Comparison of ENCODE assay signal across 11 cellular contexts in the genomic region with DNA sequence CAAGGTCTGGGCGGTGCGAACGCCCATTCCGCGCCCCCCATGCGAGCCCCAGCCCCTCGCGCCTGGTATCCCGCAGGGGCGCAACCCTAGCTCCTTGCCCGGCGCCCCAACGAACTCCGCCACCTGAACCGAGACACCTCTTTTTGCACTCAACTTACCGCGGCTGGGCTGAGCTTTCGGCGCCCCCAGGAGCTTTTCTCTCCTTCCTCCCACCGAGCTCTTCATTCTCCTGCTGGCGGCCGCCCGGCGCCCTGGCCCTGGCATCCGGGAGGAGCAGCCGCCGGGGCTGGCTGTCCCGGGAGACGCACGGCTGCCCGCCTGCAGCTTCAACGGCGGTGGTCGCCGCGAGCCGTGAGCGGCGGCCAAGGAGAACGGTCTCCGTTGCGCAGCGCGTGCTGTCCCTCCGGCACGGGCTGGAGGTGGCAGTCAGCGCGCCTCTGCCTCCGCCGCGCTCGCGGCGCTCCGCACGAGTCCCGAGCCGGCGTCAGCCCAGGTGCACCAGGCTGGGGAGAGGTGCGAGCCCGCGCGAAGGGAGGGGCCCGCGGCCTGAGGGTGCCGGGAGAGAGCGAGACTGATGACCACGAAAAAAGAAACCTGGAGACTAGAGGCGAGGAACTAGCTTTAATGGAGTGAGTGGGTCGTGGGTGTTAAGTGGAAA.
DNase-seq lines count a peak whose midpoint lies in the region; ATAC-seq and TF ChIP-seq lines count a peak whose summit lies in the region.
"Had no signal": no experiment of that assay in that cellular context is flagged by ENCODE, and none has a peak within 500 bp of the region (broad histone marks: within the 10 kb centered on the region; RNA-seq: fewer than 3 reads in every experiment).

No MANE protein-coding gene starts in this region.

- H3K36me3 Mint-ChIP-seq in nephron (ENCODE audit: low read depth), result no peaks in the 10 kb centered on the region
- H3K36me3 Mint-ChIP-seq in activated T-cell treated with anti-CD3 and anti-CD28 coated beads, Interleukin-2, amount 50 U/mL, for 72 hours (ENCODE audit: insufficient read depth in 2 of 2), result peaks cover 3 to 4% of the 10 kb centered on the region in 2 donors
- no peaks in the 10 kb centered on the region for H3K36me3 Mint-ChIP-seq in effector memory CD8-positive, alpha-beta T cell (ENCODE audit: insufficient read depth)
- H3K36me3 Mint-ChIP-seq: naive B cell; stimulated activated memory B cell treated with anti-CD40 and anti-IgM and Interleukin-4, amounts not matched to agents 10 μg/mL and 1 μg/mL and 100 μg/mL, for 72 hours had no signal

- H3K9me3 Mint-ChIP-seq in nephron, result no peaks in the 10 kb centered on the region
- peaks cover 2 to 11% of the 10 kb centered on the region in 2 donors for H3K9me3 Mint-ChIP-seq in activated T-cell treated with anti-CD3 and anti-CD28 coated beads, Interleukin-2, amount 50 U/mL, for 72 hours
- peaks cover 13 to 18% of the 10 kb centered on the region in 2 donors for H3K9me3 Mint-ChIP-seq in effector memory CD8-positive, alpha-beta T cell

- peak overlapping the region; percentile 68 to 75 (median 69) for H3K4me3 Mint-ChIP-seq in nephron
- H3K4me3 Mint-ChIP-seq in activated T-cell treated with anti-CD3 and anti-CD28 coated beads, Interleukin-2, amount 50 U/mL, for 72 hours, result peak overlapping the region in 1 of 2 donors; percentile 37
- no peak overlapping the region for H3K4me3 Mint-ChIP-seq in effector memory CD8-positive, alpha-beta T cell
- H3K4me3 Mint-ChIP-seq: stimulated activated memory B cell treated with anti-CD40 and anti-IgM and Interleukin-4, amounts not matched to agents 10 μg/mL and 1 μg/mL and 100 μg/mL, for 72 hours had no signal

- H3K27me3 Mint-ChIP-seq in nephron (ENCODE audit: low read depth), result peaks cover 91% of the 10 kb centered on the region
- H3K27me3 Mint-ChIP-seq in activated T-cell treated with anti-CD3 and anti-CD28 coated beads, Interleukin-2, amount 50 U/mL, for 72 hours (ENCODE audit: low read depth), result peaks cover 25% of the 10 kb centered on the region
- no peaks in the 10 kb centered on the region for H3K27me3 Mint-ChIP-seq in effector memory CD8-positive, alpha-beta T cell

- no peak overlapping the region for H3K27ac Mint-ChIP-seq in nephron
- no peak overlapping the region for H3K27ac Mint-ChIP-seq in activated T-cell treated with anti-CD3 and anti-CD28 coated beads, Interleukin-2, amount 50 U/mL, for 72 hours
- H3K27ac Mint-ChIP-seq in effector memory CD8-positive, alpha-beta T cell, result no peak overlapping the region
- H3K27ac Mint-ChIP-seq: naive B cell; stimulated activated memory B cell treated with anti-CD40 and anti-IgM and Interleukin-4, amounts not matched to agents 10 μg/mL and 1 μg/mL and 100 μg/mL, for 72 hours had no signal

- H3K4me1 Mint-ChIP-seq in nephron, result peaks cover 7% of the 10 kb centered on the region
- H3K4me1 Mint-ChIP-seq in activated T-cell treated with anti-CD3 and anti-CD28 coated beads, Interleukin-2, amount 50 U/mL, for 72 hours (ENCODE audit: low read depth), result no peaks in the 10 kb centered on the region
- H3K4me1 Mint-ChIP-seq in effector memory CD8-positive, alpha-beta T cell (ENCODE audit: low read depth in 2 of 2), result no peaks in the 10 kb centered on the region
- H3K4me1 Mint-ChIP-seq: stimulated activated memory B cell treated with anti-CD40 and anti-IgM and Interleukin-4, amounts not matched to agents 10 μg/mL and 1 μg/mL and 100 μg/mL, for 72 hours had no signal

- no peak overlapping the region for H3K4me3 ChIP-seq in epithelial cell of esophagus (ENCODE audit: low read length)
- H3K4me3 ChIP-seq: colonic mucosa had no signal

- TF ChIP-seq CTCF in epithelial cell of esophagus (IDR thresholded peaks at IDR 0.05; ENCODE audit: insufficient read depth, low read depth, low read length, missing control alignments) (no peak), nephron (IDR thresholded peaks at IDR 0.05; ENCODE audit: unreplicated experiment in 3 of 3) (no peak)

- ATAC-seq in Right ventricle myocardium inferior, result peak; percentile 37
- ATAC-seq in activated T-cell treated with anti-CD3 and anti-CD28 coated beads, Interleukin-2, amount 50 U/mL, for 72 hours (replicated peaks in 1 of 2), result no peak
- ATAC-seq in effector memory CD8-positive, alpha-beta T cell (replicated peaks), result no peak

- intact Hi-C loops in Right ventricle myocardium inferior (cut with DNase I), result no loop called here
- intact Hi-C loops in cardiac septum (cut with DNase I), result no loop called here

- DNase-seq in Right ventricle myocardium inferior (ENCODE audit: missing footprints) (peak; percentile 63), cardiac septum (ENCODE audit: low spot score) (no peak), epithelial cell of esophagus (ENCODE audit: low read depth) (peak; percentile 6), globus pallidus (ENCODE audit: low spot score) (no peak), HPDE6-E6E7 (ENCODE audit: extremely low spot score) (no peak)
- DNase-seq in activated T-cell treated with anti-CD3 and anti-CD28 coated beads, Interleukin-2, amount 50 U/mL, for 72 hours, result no peak
- no peak for DNase-seq in effector memory CD8-positive, alpha-beta T cell
- DNase-seq: colonic mucosa, naive B cell had no signal

Comparison
In these comparisons a context has a peak if more than half of its experiments do, and no peak if none do; other contexts are left out.
1. DNase-seq: peak in Right ventricle myocardium inferior (single experiment) and epithelial cell of esophagus (single experiment); none in cardiac septum (single experiment), activated T-cell treated with anti-CD3 and anti-CD28 coated beads, Interleukin-2, amount 50 U/mL, for 72 hours (0 of 2), globus pallidus (single experiment), HPDE6-E6E7 (single experiment) and effector memory CD8-positive, alpha-beta T cell (0 of 3).
2. H3K4me3 Mint-ChIP-seq: peak in nephron (3 of 3); none in effector memory CD8-positive, alpha-beta T cell (0 of 2).